Comparison of ENCODE assay signal across 19 cellular contexts in the genomic region with DNA sequence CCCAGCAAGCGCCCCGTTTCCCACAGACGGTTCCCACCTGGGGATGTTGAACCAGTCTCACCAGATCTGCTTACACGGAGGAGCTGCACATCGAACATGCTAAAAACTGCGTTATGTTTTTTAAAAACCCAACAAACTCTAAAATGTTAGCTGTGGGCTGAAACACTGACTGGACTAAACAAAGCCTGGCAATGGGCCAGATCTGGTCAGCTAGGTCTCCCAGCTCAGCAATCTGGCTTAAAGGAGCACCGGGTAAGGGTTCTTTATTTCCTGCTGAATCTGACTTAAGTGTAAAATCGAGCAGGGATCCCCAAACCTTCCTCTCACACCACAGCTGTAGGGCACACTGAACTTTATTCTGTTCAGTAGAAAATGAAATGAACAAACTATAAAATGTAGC.
DNase-seq lines count a peak whose midpoint lies in the region; TF ChIP-seq lines count a peak whose summit lies in the region.
"Had no signal": no experiment of that assay in that cellular context is flagged by ENCODE, and none has a peak within 500 bp of the region (broad histone marks: within the 10 kb centered on the region; RNA-seq: fewer than 3 reads in every experiment).

No MANE protein-coding gene starts in this region.

- H3K27me3 Mint-ChIP-seq in Calu3 (ENCODE audit: unreplicated experiment): no peaks in the 10 kb centered on the region

- H3K4me3 Mint-ChIP-seq in Calu3 (ENCODE audit: low read depth, unreplicated experiment): no peak overlapping the region
- H3K4me3 Mint-ChIP-seq: GM23338 had no signal

- CTCF ChIA-PET in Calu3 (lab: Charles Lee): interaction anchor here (0.6 to 0.7 kb wide), 2 partner anchors 130 to 143 kb away, joined by 3 read pairs; no protein-coding TSS in a partner anchor

- H3K4me3 ChIP-seq in cardiac fibroblast (replicated peaks in 1 of 2; ENCODE audit: low read depth in 2 of 2, low read length in 2 of 2): no peak overlapping the region
- H3K4me3 ChIP-seq: ascending aorta, GM23338, SK-N-MC, vagina had no signal

- peaks cover 60% of the 10 kb centered on the region for H3K4me1 Mint-ChIP-seq in Calu3 (ENCODE audit: low read depth, unreplicated experiment)

- no peaks in the 10 kb centered on the region for H3K9me3 Mint-ChIP-seq in Calu3 (ENCODE audit: low read depth, unreplicated experiment)
- H3K9me3 Mint-ChIP-seq: GM23338 had no signal

- TF ChIP-seq CTCF in Calu3 (IDR thresholded peaks at IDR 0.05; ENCODE audit: unreplicated experiment): no peak
- no peak for TF ChIP-seq CTCF in cardiac fibroblast (IDR thresholded peaks at IDR 0.05; ENCODE audit: low read depth, low read length)

- peak; percentile 42 for DNase-seq in Calu3
- peak; percentile 38 for DNase-seq in NCI-H2029 (lab: John Stamatoyannopoulos, UW)
- DNase-seq in cardiac fibroblast (ENCODE audit: low read depth in 2 of 2): peak; percentile 45 to 57
- peak; percentile 79 to 84 for DNase-seq in lung microvascular endothelial cell (ENCODE audit: low read depth in 2 of 2)
- DNase-seq in NAMALWA (ENCODE audit: low spot score): no peak
- DNase-seq in activated CD4-positive, CD25-positive, alpha-beta regulatory T cell (lab: John Stamatoyannopoulos, UW): no peak
- no peak for DNase-seq in dedifferentiated amniotic fluid mesenchymal stem cell (ENCODE audit: extremely low spot score)
- no peak for DNase-seq in activated CD4-positive, CD25-positive, alpha-beta regulatory T cell treated with anti-CD3 and anti-CD28 coated beads, Interleukin-2, amount 50 U/mL, for 72 hours
- DNase-seq: activated effector memory CD4-positive, alpha-beta T cell treated with Interleukin-2 at 50 U/mL for 16 hours; DMS 273 treated with DMSO at 0.1 percent for 48 hours; effector CD8-positive, alpha-beta T cell; foreskin melanocyte; NCI-H2107; occipital lobe; stimulated activated naive CD8-positive, alpha-beta T cell treated with anti-CD3 and anti-CD28 coated beads, Interleukin-15, Interleukin-2, amounts not matched to agents 100 U/mL and 50 U/mL, for 24 hours had no signal

- H3K27ac Mint-ChIP-seq in Calu3 (ENCODE audit: unreplicated experiment): peak overlapping the region; percentile 30
- H3K27ac Mint-ChIP-seq: GM23338 had no signal

- H3K36me3 Mint-ChIP-seq in Calu3 (ENCODE audit: insufficient read depth, unreplicated experiment): peaks cover 14% of the 10 kb centered on the region

- intact Hi-C loops in Calu3 (cut with micrococcal nuclease; ENCODE audit: unreplicated experiment): loop anchor here (10.0 kb wide), 1 partner anchor 148 kb away; no protein-coding TSS in a partner anchor

- no TSS peak for BruUV-seq in Calu3 (replicated peaks; lab: Mats Ljungman, UMichigan)

Comparison
In these comparisons a context has a peak if more than half of its experiments do, and no peak if none do; other contexts are left out.
1. DNase-seq: peak in Calu3 (single experiment), NCI-H2029 (single experiment), cardiac fibroblast (2 of 2) and lung microvascular endothelial cell (2 of 2); none in NAMALWA (single experiment), activated CD4-positive, CD25-positive, alpha-beta regulatory T cell (0 of 4), dedifferentiated amniotic fluid mesenchymal stem cell (single experiment) and activated CD4-positive, CD25-positive, alpha-beta regulatory T cell treated with anti-CD3 and anti-CD28 coated beads, Interleukin-2, amount 50 U/mL, for 72 hours (single experiment).